ENCODE assay signal across 24 cellular contexts in genomic region chr11:14756349-14756748, GRCh38.
DNase-seq lines count a peak whose midpoint lies in the region; ATAC-seq, FAIRE-seq and TF ChIP-seq lines count a peak whose summit lies in the region.
"Had no signal": no experiment of that assay in that cellular context is flagged by ENCODE, and none has a peak within 500 bp of the region (broad histone marks: within the 10 kb centered on the region; RNA-seq: fewer than 3 reads in every experiment).

No MANE protein-coding gene starts in this region.

- no TSS peak for BruUV-seq in HepG2 (replicated peaks; lab: Mats Ljungman, UMichigan)

- H3K27ac ChIP-seq in HepG2 (ENCODE audit: extremely low read length, insufficient read depth, low read length): no peak overlapping the region
- H3K27ac ChIP-seq: A549; BLaER1 treated with 17β-estradiol and CSF1 and Interleukin-3, amounts not matched to agents 10 nM and 100 nM had no signal

- H3K4me3 ChIP-seq in HepG2 (replicated peaks in 1 of 3; ENCODE audit: insufficient read depth in 1 of 3, low read depth in 2 of 3, low read length in 3 of 3): no peak overlapping the region
- H3K4me3 ChIP-seq: A549; BLaER1 treated with 17β-estradiol and CSF1 and Interleukin-3, amounts not matched to agents 10 nM and 100 nM; GM12878; GM23338 had no signal

- peaks cover 19% of the 10 kb centered on the region for H3K36me3 Mint-ChIP-seq in activated CD8-positive, alpha-beta T cell treated with anti-CD3 and anti-CD28 coated beads for 36 hours (ENCODE audit: low read depth)
- peaks cover 41% of the 10 kb centered on the region for H3K36me3 Mint-ChIP-seq in activated CD8-positive, alpha-beta T cell treated with anti-CD3 and anti-CD28 coated beads, Interleukin-2, amount 10 ng/mL, durations not matched to agents 7 days and 5 days (ENCODE audit: low read depth)
- peaks cover 21% of the 10 kb centered on the region for H3K36me3 Mint-ChIP-seq in activated T-helper 1 cell treated with anti-CD3 and anti-CD28 coated beads, Interleukin-12 subunit alpha, Interleukin-12 subunit beta, Interleukin-2, Interleukin-4 antibody, amounts not matched to agents 30 ng/mL and 10 ng/mL and 1 ng/mL, durations not matched to agents 14 hours and 24 hours and 36 hours (ENCODE audit: low read depth)
- peaks cover 7% of the 10 kb centered on the region for H3K36me3 Mint-ChIP-seq in activated naive CD8-positive, alpha-beta T cell treated with anti-CD3 and anti-CD28 coated beads, Interleukin-2, amount 50 U/mL, for 24 hours (ENCODE audit: low read depth)
- peaks cover 40% of the 10 kb centered on the region for H3K36me3 Mint-ChIP-seq in activated CD4-positive, alpha-beta T cell treated with anti-CD3 and anti-CD28 coated beads, Interleukin-2, amount 10 ng/mL, durations not matched to agents 7 days and 5 days (ENCODE audit: low read depth)
- H3K36me3 Mint-ChIP-seq: CD14-positive monocyte had no signal

- CTCF ChIA-PET in activated CD8-positive, alpha-beta T cell treated with anti-CD3 and anti-CD28 coated beads for 36 hours (lab: Charles Lee): interaction anchor here (1.0 kb wide), 1 partner anchor 17 kb away, joined by 3 read pairs; no protein-coding TSS in a partner anchor
- CTCF ChIA-PET in activated CD8-positive, alpha-beta T cell treated with anti-CD3 and anti-CD28 coated beads, Interleukin-2, amount 10 ng/mL, durations not matched to agents 7 days and 5 days (lab: Charles Lee): interaction anchor here (0.8 to 2.1 kb wide), 5 partner anchors 8 to 237 kb away, joined by 3 to 10 read pairs (median 4); no protein-coding TSS in a partner anchor
- CTCF ChIA-PET in HepG2 (lab: Yijun Ruan, JAX; ENCODE audit: low intra/inter-chr PET ratio, low total read pairs): no interaction called here
- CTCF ChIA-PET in activated CD4-positive, alpha-beta T cell treated with anti-CD3 and anti-CD28 coated beads, Interleukin-2, amount 10 ng/mL, durations not matched to agents 7 days and 5 days (lab: Charles Lee): interaction anchor here (1.0 kb wide), 1 partner anchor 9 kb away, joined by 3 read pairs; no protein-coding TSS in a partner anchor

- peak overlapping the region; percentile 60 for H3K27ac Mint-ChIP-seq in activated CD8-positive, alpha-beta T cell treated with anti-CD3 and anti-CD28 coated beads for 36 hours
- H3K27ac Mint-ChIP-seq in activated CD8-positive, alpha-beta T cell treated with anti-CD3 and anti-CD28 coated beads, Interleukin-2, amount 10 ng/mL, durations not matched to agents 7 days and 5 days: no peak overlapping the region
- peak overlapping the region; percentile 44 for H3K27ac Mint-ChIP-seq in activated T-helper 1 cell treated with anti-CD3 and anti-CD28 coated beads, Interleukin-12 subunit alpha, Interleukin-12 subunit beta, Interleukin-2, Interleukin-4 antibody, amounts not matched to agents 30 ng/mL and 10 ng/mL and 1 ng/mL, durations not matched to agents 14 hours and 24 hours and 36 hours
- peak overlapping the region; percentile 9 for H3K27ac Mint-ChIP-seq in activated naive CD8-positive, alpha-beta T cell treated with anti-CD3 and anti-CD28 coated beads, Interleukin-2, amount 50 U/mL, for 24 hours
- no peak overlapping the region for H3K27ac Mint-ChIP-seq in activated CD4-positive, alpha-beta T cell treated with anti-CD3 and anti-CD28 coated beads, Interleukin-2, amount 10 ng/mL, durations not matched to agents 7 days and 5 days
- H3K27ac Mint-ChIP-seq: CD14-positive monocyte; CD4-positive, alpha-beta T cell; GM23338; H9 had no signal

- no peak overlapping the region for H2AFZ ChIP-seq in HepG2 (ENCODE audit: low read length)
- H2AFZ ChIP-seq: GM23338 had no signal

- no peak overlapping the region for H3K4me3 Mint-ChIP-seq in activated CD8-positive, alpha-beta T cell treated with anti-CD3 and anti-CD28 coated beads for 36 hours
- H3K4me3 Mint-ChIP-seq in activated CD8-positive, alpha-beta T cell treated with anti-CD3 and anti-CD28 coated beads, Interleukin-2, amount 10 ng/mL, durations not matched to agents 7 days and 5 days: no peak overlapping the region
- no peak overlapping the region for H3K4me3 Mint-ChIP-seq in activated T-helper 1 cell treated with anti-CD3 and anti-CD28 coated beads, Interleukin-12 subunit alpha, Interleukin-12 subunit beta, Interleukin-2, Interleukin-4 antibody, amounts not matched to agents 30 ng/mL and 10 ng/mL and 1 ng/mL, durations not matched to agents 14 hours and 24 hours and 36 hours
- H3K4me3 Mint-ChIP-seq in activated naive CD8-positive, alpha-beta T cell treated with anti-CD3 and anti-CD28 coated beads, Interleukin-2, amount 50 U/mL, for 24 hours: no peak overlapping the region
- no peak overlapping the region for H3K4me3 Mint-ChIP-seq in activated CD4-positive, alpha-beta T cell treated with anti-CD3 and anti-CD28 coated beads, Interleukin-2, amount 10 ng/mL, durations not matched to agents 7 days and 5 days
- H3K4me3 Mint-ChIP-seq: CD14-positive monocyte; CD4-positive, alpha-beta T cell; CD8-positive, alpha-beta memory T cell; GM23338; H9 had no signal

- peaks cover 14% of the 10 kb centered on the region for H3K79me2 ChIP-seq in HepG2 (ENCODE audit: insufficient read depth, low read length)

- TF ChIP-seq RAD21 in HepG2 (CRISPR knock-in tag; IDR thresholded peaks at IDR 0.05): no peak

- peaks cover 58% of the 10 kb centered on the region for H3K4me1 Mint-ChIP-seq in activated CD8-positive, alpha-beta T cell treated with anti-CD3 and anti-CD28 coated beads for 36 hours (ENCODE audit: low read depth)
- peaks cover 48% of the 10 kb centered on the region for H3K4me1 Mint-ChIP-seq in activated CD8-positive, alpha-beta T cell treated with anti-CD3 and anti-CD28 coated beads, Interleukin-2, amount 10 ng/mL, durations not matched to agents 7 days and 5 days (ENCODE audit: low read depth)
- H3K4me1 Mint-ChIP-seq in activated T-helper 1 cell treated with anti-CD3 and anti-CD28 coated beads, Interleukin-12 subunit alpha, Interleukin-12 subunit beta, Interleukin-2, Interleukin-4 antibody, amounts not matched to agents 30 ng/mL and 10 ng/mL and 1 ng/mL, durations not matched to agents 14 hours and 24 hours and 36 hours (ENCODE audit: low read depth): peaks cover 50% of the 10 kb centered on the region
- peaks cover 64% of the 10 kb centered on the region for H3K4me1 Mint-ChIP-seq in activated naive CD8-positive, alpha-beta T cell treated with anti-CD3 and anti-CD28 coated beads, Interleukin-2, amount 50 U/mL, for 24 hours
- H3K4me1 Mint-ChIP-seq in activated CD4-positive, alpha-beta T cell treated with anti-CD3 and anti-CD28 coated beads, Interleukin-2, amount 10 ng/mL, durations not matched to agents 7 days and 5 days: peaks cover 45% of the 10 kb centered on the region
- H3K4me1 Mint-ChIP-seq: GM23338, H9 had no signal

- no peaks in the 10 kb centered on the region for H3K27me3 Mint-ChIP-seq in activated CD8-positive, alpha-beta T cell treated with anti-CD3 and anti-CD28 coated beads for 36 hours
- H3K27me3 Mint-ChIP-seq in activated CD8-positive, alpha-beta T cell treated with anti-CD3 and anti-CD28 coated beads, Interleukin-2, amount 10 ng/mL, durations not matched to agents 7 days and 5 days (ENCODE audit: low read depth): no peaks in the 10 kb centered on the region
- no peaks in the 10 kb centered on the region for H3K27me3 Mint-ChIP-seq in activated T-helper 1 cell treated with anti-CD3 and anti-CD28 coated beads, Interleukin-12 subunit alpha, Interleukin-12 subunit beta, Interleukin-2, Interleukin-4 antibody, amounts not matched to agents 30 ng/mL and 10 ng/mL and 1 ng/mL, durations not matched to agents 14 hours and 24 hours and 36 hours (ENCODE audit: insufficient read depth)
- no peaks in the 10 kb centered on the region for H3K27me3 Mint-ChIP-seq in activated naive CD8-positive, alpha-beta T cell treated with anti-CD3 and anti-CD28 coated beads, Interleukin-2, amount 50 U/mL, for 24 hours
- H3K27me3 Mint-ChIP-seq in activated CD4-positive, alpha-beta T cell treated with anti-CD3 and anti-CD28 coated beads, Interleukin-2, amount 10 ng/mL, durations not matched to agents 7 days and 5 days: no peaks in the 10 kb centered on the region
- H3K27me3 Mint-ChIP-seq: CD4-positive, alpha-beta T cell; CD8-positive, alpha-beta memory T cell had no signal

- DNase-seq in activated CD8-positive, alpha-beta T cell treated with anti-CD3 and anti-CD28 coated beads for 36 hours: no peak
- no peak for DNase-seq in activated CD8-positive, alpha-beta T cell treated with anti-CD3 and anti-CD28 coated beads, Interleukin-2, amount 10 ng/mL, durations not matched to agents 7 days and 5 days
- DNase-seq in activated T-helper 1 cell treated with anti-CD3 and anti-CD28 coated beads, Interleukin-12 subunit alpha, Interleukin-12 subunit beta, Interleukin-2, Interleukin-4 antibody, amounts not matched to agents 30 ng/mL and 10 ng/mL and 1 ng/mL, durations not matched to agents 14 hours and 24 hours and 36 hours (ENCODE audit: low spot score): no peak
- DNase-seq in activated naive CD8-positive, alpha-beta T cell treated with anti-CD3 and anti-CD28 coated beads, Interleukin-2, amount 50 U/mL, for 24 hours: no peak
- no peak for DNase-seq in HepG2 (ENCODE audit: low spot score)
- DNase-seq in activated CD4-positive, alpha-beta T cell treated with anti-CD3 and anti-CD28 coated beads, Interleukin-2, amount 10 ng/mL, durations not matched to agents 7 days and 5 days: no peak
- DNase-seq: 8988T; ACHN; AML-193; BE2C; CD4-positive, alpha-beta T cell; CD8-positive, alpha-beta memory T cell; DMS153; EL; GDM1; H9 had no signal

- TF ChIP-seq POLR2A in HepG2 (IDR thresholded peaks at IDR 0.05; ENCODE audit: insufficient read depth in 1 of 2, low read depth in 2 of 2, low read length in 2 of 2): no peak

- intact Hi-C loops in activated CD8-positive, alpha-beta T cell treated with anti-CD3 and anti-CD28 coated beads for 36 hours (cut with micrococcal nuclease): no loop called here
- intact Hi-C loops in activated T-helper 1 cell treated with anti-CD3 and anti-CD28 coated beads, Interleukin-12 subunit alpha, Interleukin-12 subunit beta, Interleukin-2, Interleukin-4 antibody, amounts not matched to agents 30 ng/mL and 10 ng/mL and 1 ng/mL, durations not matched to agents 14 hours and 24 hours and 36 hours (cut with micrococcal nuclease): no loop called here
- intact Hi-C loops in HepG2 (cut with micrococcal nuclease; ENCODE audit: unreplicated experiment): no loop called here

- H3K9me3 Mint-ChIP-seq in activated CD8-positive, alpha-beta T cell treated with anti-CD3 and anti-CD28 coated beads for 36 hours: no peaks in the 10 kb centered on the region
- H3K9me3 Mint-ChIP-seq in activated CD8-positive, alpha-beta T cell treated with anti-CD3 and anti-CD28 coated beads, Interleukin-2, amount 10 ng/mL, durations not matched to agents 7 days and 5 days (ENCODE audit: insufficient read depth): no peaks in the 10 kb centered on the region
- H3K9me3 Mint-ChIP-seq in activated T-helper 1 cell treated with anti-CD3 and anti-CD28 coated beads, Interleukin-12 subunit alpha, Interleukin-12 subunit beta, Interleukin-2, Interleukin-4 antibody, amounts not matched to agents 30 ng/mL and 10 ng/mL and 1 ng/mL, durations not matched to agents 14 hours and 24 hours and 36 hours: peaks cover 3% of the 10 kb centered on the region
- no peaks in the 10 kb centered on the region for H3K9me3 Mint-ChIP-seq in activated naive CD8-positive, alpha-beta T cell treated with anti-CD3 and anti-CD28 coated beads, Interleukin-2, amount 50 U/mL, for 24 hours
- no peaks in the 10 kb centered on the region for H3K9me3 Mint-ChIP-seq in activated CD4-positive, alpha-beta T cell treated with anti-CD3 and anti-CD28 coated beads, Interleukin-2, amount 10 ng/mL, durations not matched to agents 7 days and 5 days
- H3K9me3 Mint-ChIP-seq: CD4-positive, alpha-beta T cell; CD8-positive, alpha-beta memory T cell; GM23338; H9 had no signal

- FAIRE-seq in HepG2 (lab: Jason Lieb, UNC): no peak
- FAIRE-seq: A549, D721Med, GM12878 had no signal

- H3K4me1 ChIP-seq in HepG2 (ENCODE audit: insufficient read depth, low read length): peaks cover 9% of the 10 kb centered on the region
- H3K4me1 ChIP-seq: A549, BE2C had no signal

- POLR2A ChIA-PET in activated CD8-positive, alpha-beta T cell treated with anti-CD3 and anti-CD28 coated beads for 36 hours (lab: Charles Lee): no interaction called here
- POLR2A ChIA-PET in activated CD8-positive, alpha-beta T cell treated with anti-CD3 and anti-CD28 coated beads, Interleukin-2, amount 10 ng/mL, durations not matched to agents 7 days and 5 days (lab: Charles Lee): interaction anchor here (0.6 kb wide), 1 partner anchor 236 kb away, joined by 4 read pairs; the partner anchor contains the start of gene PSMA1
- POLR2A ChIA-PET in HepG2 (lab: Yijun Ruan, JAX): no interaction called here
- POLR2A ChIA-PET in activated CD4-positive, alpha-beta T cell treated with anti-CD3 and anti-CD28 coated beads, Interleukin-2, amount 10 ng/mL, durations not matched to agents 7 days and 5 days (lab: Charles Lee): no interaction called here

- H4K20me1 ChIP-seq in HepG2 (ENCODE audit: insufficient read depth, low read length): 0 out of 2 replicates have a peak, but pooled peaks cover 3% of the 10 kb centered on the region

- WGBS in HepG2 (ENCODE audit: low lambda C conversion rate): 90% methylated on average over 4 of the region's 4 CpGs

- H3K9ac ChIP-seq in HepG2 (ENCODE audit: insufficient read depth, low read depth, low read length): no peak overlapping the region
- H3K9ac ChIP-seq: BLaER1 treated with 17β-estradiol and CSF1 and Interleukin-3, amounts not matched to agents 10 nM and 100 nM had no signal

- TF ChIP-seq CTCF in activated CD8-positive, alpha-beta T cell treated with anti-CD3 and anti-CD28 coated beads for 36 hours (IDR thresholded peaks at IDR 0.05): no peak
- TF ChIP-seq CTCF in HepG2 (CRISPR knock-in tag; IDR thresholded peaks at IDR 0.05): no peak

- in situ Hi-C loops in HepG2 (cut with HindIII; ENCODE audit: extremely low pct_ligation_motif_present, low pct_unique_long_range_greater_than_20kb): no loop called here

- H3K4me2 ChIP-seq in HepG2 (ENCODE audit: low read depth, low read length): no peak overlapping the region
- H3K4me2 ChIP-seq: A549; BLaER1 treated with 17β-estradiol and CSF1 and Interleukin-3, amounts not matched to agents 10 nM and 100 nM; GM23338 had no signal

- ATAC-seq in activated CD8-positive, alpha-beta T cell treated with anti-CD3 and anti-CD28 coated beads for 36 hours: no peak
- ATAC-seq in activated CD8-positive, alpha-beta T cell treated with anti-CD3 and anti-CD28 coated beads, Interleukin-2, amount 10 ng/mL, durations not matched to agents 7 days and 5 days: no peak
- no peak for ATAC-seq in activated naive CD8-positive, alpha-beta T cell treated with anti-CD3 and anti-CD28 coated beads, Interleukin-2, amount 50 U/mL, for 24 hours
- ATAC-seq in HepG2: no peak
- ATAC-seq in HG02610 (IDR thresholded peaks at IDR 0.05; ENCODE audit: unreplicated experiment): no peak
- ATAC-seq: A549, GM12878, GM23338, HCT116 had no signal

- no peaks in the 10 kb centered on the region for H3K27me3 ChIP-seq in HepG2 (ENCODE audit: control insufficient read depth in 1 of 2, insufficient read depth in 2 of 2, low read length in 2 of 2)
- H3K27me3 ChIP-seq: BE2C; BLaER1 treated with 17β-estradiol and CSF1 and Interleukin-3, amounts not matched to agents 10 nM and 100 nM had no signal

- no peaks in the 10 kb centered on the region for H3K36me3 ChIP-seq in HepG2 (replicated peaks in 1 of 2; ENCODE audit: control insufficient read depth in 1 of 2, insufficient read depth in 2 of 2, low read length in 2 of 2)
- H3K36me3 ChIP-seq: BE2C had no signal

- no peak for TF ChIP-seq EP300 in HepG2 (IDR thresholded peaks at IDR 0.05; ENCODE audit: low read depth in 2 of 2, low read length in 2 of 2)
- TF ChIP-seq EP300 in HepG2 (CRISPR knock-in tag; IDR thresholded peaks at IDR 0.05; ENCODE audit: borderline replicate concordance): no peak

- H3K9me3 ChIP-seq in HepG2 (ENCODE audit: low read length): no peaks in the 10 kb centered on the region
- H3K9me3 ChIP-seq: A549, BE2C had no signal

Comparison
In these comparisons a context has a peak if more than half of its experiments do, and no peak if none do; other contexts are left out.
1. H3K27ac Mint-ChIP-seq: peak in activated CD8-positive, alpha-beta T cell treated with anti-CD3 and anti-CD28 coated beads for 36 hours (single experiment), activated T-helper 1 cell treated with anti-CD3 and anti-CD28 coated beads, Interleukin-12 subunit alpha, Interleukin-12 subunit beta, Interleukin-2, Interleukin-4 antibody, amounts not matched to agents 30 ng/mL and 10 ng/mL and 1 ng/mL, durations not matched to agents 14 hours and 24 hours and 36 hours (single experiment) and activated naive CD8-positive, alpha-beta T cell treated with anti-CD3 and anti-CD28 coated beads, Interleukin-2, amount 50 U/mL, for 24 hours (single experiment); none in activated CD8-positive, alpha-beta T cell treated with anti-CD3 and anti-CD28 coated beads, Interleukin-2, amount 10 ng/mL, durations not matched to agents 7 days and 5 days (single experiment) and activated CD4-positive, alpha-beta T cell treated with anti-CD3 and anti-CD28 coated beads, Interleukin-2, amount 10 ng/mL, durations not matched to agents 7 days and 5 days (single experiment).